In genomic region chr10:1054684-1055083, GRCh38 we compare ENCODE assay signal across 11 cellular contexts. TPM values are rescaled to one million over a fixed set of nuclear protein-coding genes. Genes with fewer than 3 reads are reported as not detected.
A peak's percentile ranks its signal among the peaks of the same experiment; 100 is the strongest.
DNase-seq lines count a peak whose midpoint lies in the region; ATAC-seq and TF ChIP-seq lines count a peak whose summit lies in the region.
"Had no signal": no experiment of that assay in that cellular context is flagged by ENCODE, and none has a peak within 500 bp of the region (broad histone marks: within the 10 kb centered on the region; RNA-seq: fewer than 3 reads in every experiment).

No MANE protein-coding gene starts in this region.

- CTCF ChIA-PET in WTC11 (lab: Charles Lee), result no interaction called here

- H3K27me3 Mint-ChIP-seq in activated naive CD4-positive, alpha-beta T cell treated with anti-CD3 and anti-CD28 coated beads, Interleukin-2, amount 50 U/mL, for 24 hours, result no peaks in the 10 kb centered on the region
- H3K27me3 Mint-ChIP-seq in WTC11 (ENCODE audit: low read depth), result no peaks in the 10 kb centered on the region

- 13% methylated on average over 6 of the region's 6 CpGs for WGBS in suprapubic skin

- H3K4me1 ChIP-seq in foreskin keratinocyte, result peaks cover 21% of the 10 kb centered on the region
- peaks cover 70% of the 10 kb centered on the region for H3K4me1 ChIP-seq in suprapubic skin

- H3K27ac Mint-ChIP-seq in activated naive CD4-positive, alpha-beta T cell treated with anti-CD3 and anti-CD28 coated beads, Interleukin-2, amount 50 U/mL, for 24 hours, result peak overlapping the region; percentile 51
- H3K27ac Mint-ChIP-seq in WTC11, result peak overlapping the region; percentile 87

- TF ChIP-seq EP300 in suprapubic skin (IDR thresholded peaks at IDR 0.05), result no peak

- H3K27me3 ChIP-seq in foreskin keratinocyte (no peaks in the 10 kb centered on the region), suprapubic skin (no peaks in the 10 kb centered on the region)

- H3K4me1 Mint-ChIP-seq in activated naive CD4-positive, alpha-beta T cell treated with anti-CD3 and anti-CD28 coated beads, Interleukin-2, amount 50 U/mL, for 24 hours, result peaks cover 85% of the 10 kb centered on the region
- H3K4me1 Mint-ChIP-seq in WTC11, result peaks cover 44% of the 10 kb centered on the region

- H3K27ac ChIP-seq in foreskin keratinocyte (peak overlapping the region; percentile 99), suprapubic skin (peak overlapping the region; percentile 3)

- TF ChIP-seq POLR2A in suprapubic skin (IDR thresholded peaks at IDR 0.05), result no peak

- DNase-seq in activated naive CD4-positive, alpha-beta T cell treated with Interleukin-2 at 50 U/mL for 16 hours, result no peak
- DNase-seq in WTC11 (ENCODE audit: low spot score) (no peak), foreskin keratinocyte (peak; percentile 87 to 93), suprapubic skin (ENCODE audit: low spot score in 2 of 2) (no peak), GF-D8 (lab: John Stamatoyannopoulos, UW) (no peak), medulla oblongata (ENCODE audit: extremely low spot score) (no peak)
- DNase-seq: DMS79, erythroblast, NCI-H1436 had no signal

- H3K4me3 ChIP-seq in suprapubic skin, result no peak overlapping the region

- H3K9me3 Mint-ChIP-seq in activated naive CD4-positive, alpha-beta T cell treated with anti-CD3 and anti-CD28 coated beads, Interleukin-2, amount 50 U/mL, for 24 hours, result no peaks in the 10 kb centered on the region
- H3K9me3 Mint-ChIP-seq in WTC11, result no peaks in the 10 kb centered on the region

- peak overlapping the region; percentile 76 for H3K4me3 Mint-ChIP-seq in activated naive CD4-positive, alpha-beta T cell treated with anti-CD3 and anti-CD28 coated beads, Interleukin-2, amount 50 U/mL, for 24 hours
- H3K4me3 Mint-ChIP-seq in WTC11, result peak overlapping the region; percentile 96

- ATAC-seq in WTC11 (no peak), foreskin keratinocyte (peak; percentile 67), HG02763 (IDR thresholded peaks at IDR 0.05; ENCODE audit: unreplicated experiment) (no peak)

- POLR2A ChIA-PET in WTC11 (lab: Charles Lee), result no interaction called here

- H3K36me3 ChIP-seq in suprapubic skin, result peaks cover 13% of the 10 kb centered on the region

- TF ChIP-seq CTCF in WTC11 (IDR thresholded peaks at IDR 0.05) (no peak), foreskin keratinocyte (conservative IDR thresholded peaks at IDR 0.05) (no peak), suprapubic skin (IDR thresholded peaks at IDR 0.05) (no peak)

- peaks cover 4% of the 10 kb centered on the region for H3K36me3 Mint-ChIP-seq in activated naive CD4-positive, alpha-beta T cell treated with anti-CD3 and anti-CD28 coated beads, Interleukin-2, amount 50 U/mL, for 24 hours
- peaks cover 29% of the 10 kb centered on the region for H3K36me3 Mint-ChIP-seq in WTC11

- no peaks in the 10 kb centered on the region for H3K9me3 ChIP-seq in suprapubic skin

TF ChIP-seq in WTC11, 78 proteins besides CTCF, POLR2A, EP300 and RAD21 (continues in another document):
- TF ChIP-seq USF1 (CRISPR knock-in tag; IDR thresholded peaks at IDR 0.05) (no peak), JAZF1 (CRISPR knock-in tag; IDR thresholded peaks at IDR 0.05) (no peak), ZSCAN18 (CRISPR knock-in tag; IDR thresholded peaks at IDR 0.05) (no peak), CBFB (CRISPR knock-in tag; IDR thresholded peaks at IDR 0.05; ENCODE audit: low read depth) (no peak), HMGA2 (CRISPR knock-in tag; IDR thresholded peaks at IDR 0.05) (no peak), ZMAT4 (CRISPR knock-in tag; IDR thresholded peaks at IDR 0.05) (no peak), MXD4 (CRISPR knock-in tag; IDR thresholded peaks at IDR 0.05; ENCODE audit: borderline replicate concordance) (no peak), TEAD1 (CRISPR knock-in tag; IDR thresholded peaks at IDR 0.05) (no peak), AR (CRISPR knock-in tag; IDR thresholded peaks at IDR 0.05) (no peak), ATF3 (CRISPR knock-in tag; conservative IDR thresholded peaks at IDR 0.05) (no peak), NR2C2 (CRISPR knock-in tag; IDR thresholded peaks at IDR 0.05) (no peak), ZBTB43 (CRISPR knock-in tag; IDR thresholded peaks at IDR 0.05) (no peak), RELA (CRISPR knock-in tag; IDR thresholded peaks at IDR 0.05; ENCODE audit: borderline replicate concordance) (no peak), SMAD4 (CRISPR knock-in tag; IDR thresholded peaks at IDR 0.05) (no peak), MAX (CRISPR knock-in tag; IDR thresholded peaks at IDR 0.05) (no peak)

RNA-seq across cellular contexts. Expression of gene WDR37, which starts 1.5 kb away (rescaled TPM):
- total RNA-seq in WTC11 (2021) (10.4 to 13.6 TPM (median 11.8 TPM) in 3 replicates), foreskin keratinocyte (14.8 and 18.1 TPM in 2 replicates), suprapubic skin (10 to 100 TPM; 13.1 to 32.7 (median 18.4) TPM)
- polyA plus RNA-seq in foreskin keratinocyte, result 6.0 and 6.5 TPM in 2 replicates

RNA-seq across cellular contexts. Expression of gene IDI1, which starts 5.8 kb away (rescaled TPM):
- total RNA-seq in WTC11 (2021), result 41.7 to 47.2 TPM (median 44.7 TPM) in 3 replicates
- 159 and 181 TPM in 2 replicates for total RNA-seq in foreskin keratinocyte
- polyA plus RNA-seq in foreskin keratinocyte, result 102 and 136 TPM in 2 replicates
- total RNA-seq in suprapubic skin, result 10 to 100 TPM; 32.0 to 62.1 (median 36.1) TPM

RNA-seq across cellular contexts. Expression of gene IDI2, which starts 29.0 kb away (rescaled TPM):
- total RNA-seq in WTC11 (2021), result not detected in 3 replicates
- not detected in 2 replicates for total RNA-seq in foreskin keratinocyte
- not detected in 2 replicates for polyA plus RNA-seq in foreskin keratinocyte
- not detected for total RNA-seq in suprapubic skin

Comparison
In these comparisons a context has a peak if more than half of its experiments do, and no peak if none do; other contexts are left out.
1. DNase-seq: peak in foreskin keratinocyte (2 of 2); none in activated naive CD4-positive, alpha-beta T cell treated with Interleukin-2 at 50 U/mL for 16 hours (single experiment), WTC11 (single experiment), suprapubic skin (0 of 2), GF-D8 (single experiment) and medulla oblongata (single experiment).